In genomic region chr1:234979316-234980223, GRCh38 we compare ENCODE assay signal across 8 cellular contexts.
A peak's percentile ranks its signal among the peaks of the same experiment; 100 is the strongest.
DNase-seq lines count a peak whose midpoint lies in the region; ATAC-seq and TF ChIP-seq lines count a peak whose summit lies in the region.

No MANE protein-coding gene starts in this region.

- H3K4me1 ChIP-seq in GM23338 (ENCODE audit: insufficient read depth), result peaks cover 13% of the 10 kb centered on the region

- no peaks in the 10 kb centered on the region for H3K36me3 ChIP-seq in GM23338 (ENCODE audit: insufficient read depth)

- no peak overlapping the region for H3K27ac ChIP-seq in GM23338 (ENCODE audit: low read depth)

- H3K4me3 Mint-ChIP-seq in GM23338, result no peak overlapping the region
- H3K4me3 Mint-ChIP-seq in T-helper 17 cell, result peak overlapping the region; percentile 90
- no peak overlapping the region for H3K4me3 Mint-ChIP-seq in glutamatergic neuron (ENCODE audit: unreplicated experiment)
- H3K4me3 Mint-ChIP-seq in stimulated activated effector memory CD8-positive, alpha-beta T cell treated with anti-CD3 and anti-CD28 coated beads, Interleukin-12 subunit alpha, Interleukin-12 subunit beta, amount 100 ng/mL, for 72 hours, result peak overlapping the region; percentile 72

- no peak overlapping the region for H3K27ac Mint-ChIP-seq in GM23338
- peak overlapping the region; percentile 99 for H3K27ac Mint-ChIP-seq in T-helper 17 cell
- peak overlapping the region; percentile 65 for H3K27ac Mint-ChIP-seq in glutamatergic neuron (ENCODE audit: unreplicated experiment)
- H3K27ac Mint-ChIP-seq in stimulated activated effector memory CD8-positive, alpha-beta T cell treated with anti-CD3 and anti-CD28 coated beads, Interleukin-12 subunit alpha, Interleukin-12 subunit beta, amount 100 ng/mL, for 72 hours, result peak overlapping the region; percentile 91

- no peaks in the 10 kb centered on the region; the same call in 2 of the 3 replicates for H3K9me3 Mint-ChIP-seq in GM23338
- H3K9me3 Mint-ChIP-seq in glutamatergic neuron (ENCODE audit: unreplicated experiment), result peaks cover 3% of the 10 kb centered on the region
- no peaks in the 10 kb centered on the region for H3K9me3 Mint-ChIP-seq in stimulated activated effector memory CD8-positive, alpha-beta T cell treated with anti-CD3 and anti-CD28 coated beads, Interleukin-12 subunit alpha, Interleukin-12 subunit beta, amount 100 ng/mL, for 72 hours

- DNase-seq in GM23338 (ENCODE audit: low spot score) (no peak), T-helper 17 cell (no peak), glutamatergic neuron (no peak), NCI-H524 treated with DMSO at 0.1 percent for 48 hours (lab: John Stamatoyannopoulos, UW) (no peak), D341Med (ENCODE audit: low spot score) (no peak), kidney tubule cell (ENCODE audit: low spot score) (no peak)
- no peak for DNase-seq in stimulated activated effector memory CD8-positive, alpha-beta T cell treated with anti-CD3 and anti-CD28 coated beads, Interleukin-12 subunit alpha, Interleukin-12 subunit beta, amount 100 ng/mL, for 72 hours (ENCODE audit: low spot score in 2 of 2)

- no peaks in the 10 kb centered on the region for H4K20me1 ChIP-seq in GM23338 (replicated peaks; ENCODE audit: insufficient read depth)

- no peak overlapping the region for H3K4me3 ChIP-seq in GM23338

- no peak for ATAC-seq in GM23338
- no peak for ATAC-seq in T-helper 17 cell
- ATAC-seq in stimulated activated effector memory CD8-positive, alpha-beta T cell treated with anti-CD3 and anti-CD28 coated beads, Interleukin-12 subunit alpha, Interleukin-12 subunit beta, amount 100 ng/mL, for 72 hours, result no peak
- no peak for ATAC-seq in HG03196 (IDR thresholded peaks at IDR 0.05; ENCODE audit: unreplicated experiment)

- H3K79me2 ChIP-seq in GM23338 (replicated peaks; ENCODE audit: insufficient read depth), result no peaks in the 10 kb centered on the region

- no peaks in the 10 kb centered on the region for H3K27me3 ChIP-seq in GM23338 (ENCODE audit: insufficient read depth)

- no peaks in the 10 kb centered on the region for H3K9me2 ChIP-seq in GM23338 (ENCODE audit: insufficient read depth)

- H3K36me3 Mint-ChIP-seq in GM23338 (ENCODE audit: low read depth), result no peaks in the 10 kb centered on the region
- H3K36me3 Mint-ChIP-seq in T-helper 17 cell (ENCODE audit: low read depth), result no peaks in the 10 kb centered on the region
- no peaks in the 10 kb centered on the region for H3K36me3 Mint-ChIP-seq in glutamatergic neuron (ENCODE audit: unreplicated experiment)
- H3K36me3 Mint-ChIP-seq in stimulated activated effector memory CD8-positive, alpha-beta T cell treated with anti-CD3 and anti-CD28 coated beads, Interleukin-12 subunit alpha, Interleukin-12 subunit beta, amount 100 ng/mL, for 72 hours, result peaks cover 19% of the 10 kb centered on the region

- H3K27me3 Mint-ChIP-seq in GM23338 (ENCODE audit: insufficient read depth, low read depth, poor library complexity) (peaks cover 7% of the 10 kb centered on the region), T-helper 17 cell (no peaks in the 10 kb centered on the region), glutamatergic neuron (ENCODE audit: unreplicated experiment) (peaks cover 4% of the 10 kb centered on the region)

- H3K4me2 ChIP-seq in GM23338, result peak overlapping the region; percentile 26; the same call in 1 of the 2 replicates

- H3K4me1 Mint-ChIP-seq in GM23338 (peaks cover 18% of the 10 kb centered on the region), T-helper 17 cell (peaks cover 51% of the 10 kb centered on the region), glutamatergic neuron (ENCODE audit: low read depth, unreplicated experiment) (peaks cover 33% of the 10 kb centered on the region)
- peaks cover 72% of the 10 kb centered on the region for H3K4me1 Mint-ChIP-seq in stimulated activated effector memory CD8-positive, alpha-beta T cell treated with anti-CD3 and anti-CD28 coated beads, Interleukin-12 subunit alpha, Interleukin-12 subunit beta, amount 100 ng/mL, for 72 hours

- no peaks in the 10 kb centered on the region; the same call in 1 of the 2 replicates for H3F3A ChIP-seq in GM23338 (replicated peaks; ENCODE audit: low read depth)

- TF ChIP-seq CTCF in GM23338 (conservative IDR thresholded peaks at IDR 0.05; ENCODE audit: low read depth in 2 of 2) (no peak), glutamatergic neuron (IDR thresholded peaks at IDR 0.05; ENCODE audit: partially characterized antibody, unreplicated experiment) (no peak)

- peak overlapping the region; percentile 69 for H2AFZ ChIP-seq in GM23338

- H3K9me3 ChIP-seq in T-helper 17 cell (ENCODE audit: control insufficient read depth, low read length, poor library complexity, severe bottlenecking), result no peaks in the 10 kb centered on the region

TF ChIP-seq in GM23338, 12 proteins besides CTCF, POLR2A, EP300 and RAD21:
- TF ChIP-seq ETS1 (IDR thresholded peaks at IDR 0.05) (no peak), REST (IDR thresholded peaks at IDR 0.05; ENCODE audit: unreplicated experiment) (peak; percentile 15)

Comparison
In these comparisons a context has a peak if more than half of its experiments do, and no peak if none do; other contexts are left out.
1. H3K4me3 Mint-ChIP-seq: peak in T-helper 17 cell (single experiment) and stimulated activated effector memory CD8-positive, alpha-beta T cell treated with anti-CD3 and anti-CD28 coated beads, Interleukin-12 subunit alpha, Interleukin-12 subunit beta, amount 100 ng/mL, for 72 hours (single experiment); none in GM23338 (single experiment) and glutamatergic neuron (single experiment).